ENCODE assay signal across 7 cellular contexts in the genomic region with DNA sequence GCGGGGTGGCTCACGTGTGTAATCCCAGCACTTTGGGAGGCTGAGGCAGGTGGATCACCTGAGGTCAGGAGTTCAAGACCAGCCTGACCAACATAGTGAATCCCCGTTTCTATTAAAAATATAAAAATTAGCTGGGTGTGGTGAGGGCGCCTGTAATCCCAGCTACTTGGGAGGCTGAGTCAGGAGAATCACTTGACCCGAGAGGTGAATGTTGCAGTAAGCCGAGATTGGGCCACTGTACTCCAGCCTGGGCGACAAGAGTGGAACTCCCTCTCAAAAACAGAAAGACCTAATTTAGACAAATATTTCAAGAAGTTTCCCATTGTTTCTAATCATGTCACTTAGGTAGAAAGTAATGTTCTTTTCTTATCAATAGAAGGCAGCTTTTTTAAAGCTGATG. TPM values are rescaled to one million over a fixed set of nuclear protein-coding genes. Genes with fewer than 3 reads are reported as not detected.
DNase-seq lines count a peak whose midpoint lies in the region; ATAC-seq and TF ChIP-seq lines count a peak whose summit lies in the region.
"Not testable (repeated sequence)": the region's sequence is repeated elsewhere in the genome, so short reads cannot be mapped to it uniquely, and the experiment has no call there.

No MANE protein-coding gene starts in this region.

- not testable (repeated sequence) for DNase-seq in CD8-positive, alpha-beta T cell; activated CD4-positive, alpha-beta memory T cell treated with anti-CD3 and anti-CD28 coated beads for 36 hours; activated T-helper 2 cell treated with anti-CD3 and anti-CD28 coated beads, Interferon-gamma antibody, Interleukin-2, Interleukin-4, amounts not matched to agents 10 μg/mL and 5 μg/mL and 100 μg/mL, durations not matched to agents 14 hours and 24 hours and 36 hours (ENCODE audit: low spot score); dorsolateral prefrontal cortex; heart left ventricle; naive thymus-derived CD4-positive, alpha-beta T cell
- DNase-seq in stimulated activated CD8-positive, alpha-beta memory T cell treated with anti-CD3 and anti-CD28 coated beads, Interleukin-4, amount 100 ng/mL, for 48 hours = peak; percentile 18

- not testable (repeated sequence) for ATAC-seq in CD8-positive, alpha-beta T cell; heart left ventricle; naive thymus-derived CD4-positive, alpha-beta T cell

- peaks cover 96% of the 10 kb centered on the region for H3K4me1 Mint-ChIP-seq in CD8-positive, alpha-beta T cell (ENCODE audit: low read depth)
- H3K4me1 Mint-ChIP-seq in activated CD4-positive, alpha-beta memory T cell treated with anti-CD3 and anti-CD28 coated beads for 36 hours (ENCODE audit: low read depth) = peaks cover 91% of the 10 kb centered on the region
- peaks cover 76% of the 10 kb centered on the region for H3K4me1 Mint-ChIP-seq in activated T-helper 2 cell treated with anti-CD3 and anti-CD28 coated beads, Interferon-gamma antibody, Interleukin-2, Interleukin-4, amounts not matched to agents 10 μg/mL and 5 μg/mL and 100 μg/mL, durations not matched to agents 14 hours and 24 hours and 36 hours (ENCODE audit: low read depth)
- H3K4me1 Mint-ChIP-seq in naive thymus-derived CD4-positive, alpha-beta T cell = peaks cover 74 to 100% (median 96%) of the 10 kb centered on the region in 7 donors

- H3K9me3 Mint-ChIP-seq in CD8-positive, alpha-beta T cell; activated CD4-positive, alpha-beta memory T cell treated with anti-CD3 and anti-CD28 coated beads for 36 hours; activated T-helper 2 cell treated with anti-CD3 and anti-CD28 coated beads, Interferon-gamma antibody, Interleukin-2, Interleukin-4, amounts not matched to agents 10 μg/mL and 5 μg/mL and 100 μg/mL, durations not matched to agents 14 hours and 24 hours and 36 hours; naive thymus-derived CD4-positive, alpha-beta T cell: not testable (repeated sequence)

- H3K27me3 Mint-ChIP-seq in CD8-positive, alpha-beta T cell (ENCODE audit: low read depth); activated CD4-positive, alpha-beta memory T cell treated with anti-CD3 and anti-CD28 coated beads for 36 hours; activated T-helper 2 cell treated with anti-CD3 and anti-CD28 coated beads, Interferon-gamma antibody, Interleukin-2, Interleukin-4, amounts not matched to agents 10 μg/mL and 5 μg/mL and 100 μg/mL, durations not matched to agents 14 hours and 24 hours and 36 hours (ENCODE audit: low read depth); naive thymus-derived CD4-positive, alpha-beta T cell: not testable (repeated sequence)

- CTCF ChIA-PET in CD8-positive, alpha-beta T cell (lab: Charles Lee) = interaction anchor here (1.1 to 2.1 kb wide), 3 partner anchors 13 to 195 kb away, joined by 3 to 13 read pairs (median 5); no protein-coding TSS in a partner anchor
- CTCF ChIA-PET in activated CD4-positive, alpha-beta memory T cell treated with anti-CD3 and anti-CD28 coated beads for 36 hours (lab: Charles Lee) = interaction anchor here (0.6 to 1.2 kb wide), 4 partner anchors 8 to 240 kb away, joined by 3 to 4 read pairs (median 4); no protein-coding TSS in a partner anchor
- CTCF ChIA-PET in naive thymus-derived CD4-positive, alpha-beta T cell (lab: Charles Lee) = interaction anchor here (0.9 to 1.6 kb wide), 2 partner anchors 16 kb away, joined by 4 to 6 read pairs; no protein-coding TSS in a partner anchor

- TF ChIP-seq POLR2A in heart left ventricle (IDR thresholded peaks at IDR 0.05) = not testable (repeated sequence)

- intact Hi-C loops in CD8-positive, alpha-beta T cell (cut with DNase I, micrococcal nuclease) = loop anchor here in 1 of 2 experiments (2.0 kb wide), 1 partner anchor 14 kb away; no protein-coding TSS in a partner anchor
- intact Hi-C loops in activated CD4-positive, alpha-beta memory T cell treated with anti-CD3 and anti-CD28 coated beads for 36 hours (cut with micrococcal nuclease); activated T-helper 2 cell treated with anti-CD3 and anti-CD28 coated beads, Interferon-gamma antibody, Interleukin-2, Interleukin-4, amounts not matched to agents 10 μg/mL and 5 μg/mL and 100 μg/mL, durations not matched to agents 14 hours and 24 hours and 36 hours (cut with micrococcal nuclease); dorsolateral prefrontal cortex (cut with DNase I); naive thymus-derived CD4-positive, alpha-beta T cell (cut with micrococcal nuclease): not testable (repeated sequence)
- intact Hi-C loops in heart left ventricle (cut with DNase I) = loop anchor here in 1 of 10 donors (2.0 kb wide), 1 partner anchor 22 kb away; no protein-coding TSS in a partner anchor

- WGBS in heart left ventricle, 4 donors = 77 to 88% (median 85%) methylated on average over 7 of the region's 7 CpGs

- POLR2A ChIA-PET in CD8-positive, alpha-beta T cell (lab: Charles Lee) = interaction anchor here (0.8 to 1.1 kb wide), 3 partner anchors 9 to 21 kb away, joined by 3 to 4 read pairs (median 3); no protein-coding TSS in a partner anchor
- POLR2A ChIA-PET in activated CD4-positive, alpha-beta memory T cell treated with anti-CD3 and anti-CD28 coated beads for 36 hours (lab: Charles Lee) = interaction anchor here (0.8 to 1.9 kb wide), 4 partner anchors 10 to 25 kb away, joined by 3 to 6 read pairs (median 3); no protein-coding TSS in a partner anchor
- POLR2A ChIA-PET in naive thymus-derived CD4-positive, alpha-beta T cell (lab: Charles Lee) = interaction anchor here (0.6 to 1.6 kb wide), 7 partner anchors 11 to 215 kb away, joined by 3 to 8 read pairs (median 3); no protein-coding TSS in a partner anchor

- H3K27me3 ChIP-seq in CD8-positive, alpha-beta T cell (ENCODE audit: insufficient read depth, low read length); dorsolateral prefrontal cortex; heart left ventricle; naive thymus-derived CD4-positive, alpha-beta T cell (ENCODE audit: control insufficient read depth in 2 of 2, insufficient read depth in 2 of 2, low read length in 2 of 2): not testable (repeated sequence)

- not testable (repeated sequence) for H3K4me3 Mint-ChIP-seq in CD8-positive, alpha-beta T cell; activated CD4-positive, alpha-beta memory T cell treated with anti-CD3 and anti-CD28 coated beads for 36 hours; activated T-helper 2 cell treated with anti-CD3 and anti-CD28 coated beads, Interferon-gamma antibody, Interleukin-2, Interleukin-4, amounts not matched to agents 10 μg/mL and 5 μg/mL and 100 μg/mL, durations not matched to agents 14 hours and 24 hours and 36 hours (ENCODE audit: low read depth)
- peak overlapping the region in 6 of 10 donors; percentile 21 to 93 (median 44) for H3K4me3 Mint-ChIP-seq in naive thymus-derived CD4-positive, alpha-beta T cell

- H3K4me1 ChIP-seq in CD8-positive, alpha-beta T cell (ENCODE audit: insufficient read depth, low read length) = peaks cover 93% of the 10 kb centered on the region
- peaks cover 11 to 64% (median 46%) of the 10 kb centered on the region in 12 donors for H3K4me1 ChIP-seq in heart left ventricle
- peaks cover 74 to 81% of the 10 kb centered on the region in 2 donors for H3K4me1 ChIP-seq in naive thymus-derived CD4-positive, alpha-beta T cell (ENCODE audit: control insufficient read depth in 2 of 2, insufficient read depth in 2 of 2, low read length in 2 of 2)

- H3K27ac ChIP-seq in CD8-positive, alpha-beta T cell (ENCODE audit: low read depth, low read length) = not testable (repeated sequence)
- H3K27ac ChIP-seq in dorsolateral prefrontal cortex (peak overlapping the region in 40 of 59 donors; percentile 7 to 79 (median 55)), heart left ventricle (peak overlapping the region; percentile 36 to 73 (median 49))
- peak overlapping the region; percentile 62 for H3K27ac ChIP-seq in naive thymus-derived CD4-positive, alpha-beta T cell (ENCODE audit: low read depth, low read length)

- H3K36me3 Mint-ChIP-seq in CD8-positive, alpha-beta T cell = peaks cover 48% of the 10 kb centered on the region
- peaks cover 44% of the 10 kb centered on the region for H3K36me3 Mint-ChIP-seq in activated CD4-positive, alpha-beta memory T cell treated with anti-CD3 and anti-CD28 coated beads for 36 hours
- peaks cover 60% of the 10 kb centered on the region for H3K36me3 Mint-ChIP-seq in activated T-helper 2 cell treated with anti-CD3 and anti-CD28 coated beads, Interferon-gamma antibody, Interleukin-2, Interleukin-4, amounts not matched to agents 10 μg/mL and 5 μg/mL and 100 μg/mL, durations not matched to agents 14 hours and 24 hours and 36 hours (ENCODE audit: low read depth)
- H3K36me3 Mint-ChIP-seq in naive thymus-derived CD4-positive, alpha-beta T cell = peaks cover 15 to 45% (median 30%) of the 10 kb centered on the region in 5 donors

- not testable (repeated sequence) for TF ChIP-seq CTCF in CD8-positive, alpha-beta T cell (IDR thresholded peaks at IDR 0.05); dorsolateral prefrontal cortex (IDR thresholded peaks at IDR 0.05 in 54 of 56, conservative IDR thresholded peaks at IDR 0.05 in 2 of 56; ENCODE audit: low read depth in 1 of 56, partially characterized antibody in 56 of 56); heart left ventricle (IDR thresholded peaks at IDR 0.05)

- H3K36me3 ChIP-seq in CD8-positive, alpha-beta T cell (ENCODE audit: insufficient read depth, low read length) = peaks cover 11% of the 10 kb centered on the region
- peaks cover 0 to 22% (median 0%) of the 10 kb centered on the region in 9 donors for H3K36me3 ChIP-seq in heart left ventricle
- H3K36me3 ChIP-seq in naive thymus-derived CD4-positive, alpha-beta T cell (ENCODE audit: control insufficient read depth in 2 of 3, insufficient read depth in 3 of 3, low read length in 3 of 3) = peaks cover 0 to 33% (median 4%) of the 10 kb centered on the region in 3 experiments

- H3K27ac Mint-ChIP-seq in CD8-positive, alpha-beta T cell = peak overlapping the region; percentile 92
- H3K27ac Mint-ChIP-seq in activated CD4-positive, alpha-beta memory T cell treated with anti-CD3 and anti-CD28 coated beads for 36 hours = peak overlapping the region; percentile 88
- H3K27ac Mint-ChIP-seq in activated T-helper 2 cell treated with anti-CD3 and anti-CD28 coated beads, Interferon-gamma antibody, Interleukin-2, Interleukin-4, amounts not matched to agents 10 μg/mL and 5 μg/mL and 100 μg/mL, durations not matched to agents 14 hours and 24 hours and 36 hours = peak overlapping the region; percentile 48
- H3K27ac Mint-ChIP-seq in naive thymus-derived CD4-positive, alpha-beta T cell = peak overlapping the region in 8 of 9 donors; percentile 55 to 96 (median 92)

- not testable (repeated sequence) for H3K9me3 ChIP-seq in CD8-positive, alpha-beta T cell (ENCODE audit: low read length); heart left ventricle; naive thymus-derived CD4-positive, alpha-beta T cell (ENCODE audit: control insufficient read depth in 2 of 3, low read length in 3 of 3)

- H3K4me3 ChIP-seq in CD8-positive, alpha-beta T cell (ENCODE audit: low read depth, low read length); dorsolateral prefrontal cortex; heart left ventricle; naive thymus-derived CD4-positive, alpha-beta T cell (ENCODE audit: low read length): not testable (repeated sequence)

RNA-seq across cellular contexts. Expression of a gene that starts 26.6 kb away (rescaled TPM):
- 10 to 100 TPM; 59.0 to 60.3 TPM for total RNA-seq in CD8-positive, alpha-beta T cell
- total RNA-seq in activated CD4-positive, alpha-beta memory T cell treated with anti-CD3 and anti-CD28 coated beads for 36 hours = 10 to 100 TPM; 81.8 to 85.8 TPM
- total RNA-seq in activated T-helper 2 cell treated with anti-CD3 and anti-CD28 coated beads, Interferon-gamma antibody, Interleukin-2, Interleukin-4, amounts not matched to agents 10 μg/mL and 5 μg/mL and 100 μg/mL, durations not matched to agents 14 hours and 24 hours and 36 hours = 72.4 and 73.9 TPM in 2 replicates
- total RNA-seq in dorsolateral prefrontal cortex = 10 to 100 TPM; 22.2 to 89.9 (median 58.4) TPM
- total RNA-seq in heart left ventricle = 10 to 100 TPM; 28.4 to 54.2 (median 35.0) TPM
- 10 to 100 TPM; 22.6 to 23.9 TPM for polyA plus RNA-seq in heart left ventricle
- 100 to 1,000 TPM in 4 of 5 experiments, 10 to 100 TPM in 1; 75.3 to 134 (median 109) TPM for total RNA-seq in naive thymus-derived CD4-positive, alpha-beta T cell
- 10 to 100 TPM; 30.8 to 73.0 TPM for polyA plus RNA-seq in naive thymus-derived CD4-positive, alpha-beta T cell
